18 cellular contexts compared by ENCODE assay signal in the genomic region with DNA sequence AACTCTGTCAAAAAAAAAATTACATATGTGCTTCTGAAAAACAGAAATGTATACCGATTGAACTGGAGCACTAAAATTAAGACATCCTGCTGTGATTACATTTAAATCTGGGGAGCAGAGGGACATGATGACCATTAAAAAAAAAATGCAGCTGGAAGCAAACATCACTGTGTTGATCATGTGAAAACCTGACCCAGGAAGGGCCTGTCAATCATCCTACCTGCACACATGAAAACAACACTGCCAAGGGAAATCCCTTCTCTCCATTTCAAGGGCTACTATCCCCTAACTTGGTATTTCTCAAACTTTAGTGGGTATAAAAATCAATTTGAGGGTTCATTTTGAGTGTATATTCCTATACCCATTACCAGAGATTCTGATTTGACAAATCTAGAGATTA.
A peak's percentile ranks its signal among the peaks of the same experiment; 100 is the strongest.
DNase-seq lines count a peak whose midpoint lies in the region; ATAC-seq, FAIRE-seq and TF ChIP-seq lines count a peak whose summit lies in the region.
"Had no signal": no experiment of that assay in that cellular context is flagged by ENCODE, and none has a peak within 500 bp of the region (broad histone marks: within the 10 kb centered on the region; RNA-seq: fewer than 3 reads in every experiment).

No MANE protein-coding gene starts in this region.

- no peak for DNase-seq in activated CD4-positive, alpha-beta T cell treated with anti-CD3 and anti-CD28 coated beads, Interleukin-2, amount 10 ng/mL, durations not matched to agents 24 days and 14 days
- DNase-seq in activated CD4-positive, alpha-beta T cell treated with anti-CD3 and anti-CD28 coated beads for 4 hours, result no peak
- DNase-seq in HPDE6-E6E7 (ENCODE audit: extremely low spot score), result peak; percentile 20
- peak; percentile 81 for DNase-seq in bronchial epithelial cell (ENCODE audit: low read depth)
- DNase-seq in neural progenitor cell (ENCODE audit: low spot score), result no peak
- DNase-seq: Calu3, GOT3, NCI-H1092, NCI-H1417 treated with DMSO at 0.1 percent for 48 hours, NCI-H1694 treated with DMSO at 0.1 percent for 48 hours, NCI-H2081, NCI-H2227 treated with DMSO at 0.1 percent for 48 hours, NCI-H526 treated with DMSO at 0.1 percent for 48 hours, PC-9, SHP77 had no signal

- peaks cover 2% of the 10 kb centered on the region for H3K27me3 Mint-ChIP-seq in activated CD4-positive, alpha-beta T cell treated with anti-CD3 and anti-CD28 coated beads, Interleukin-2, amount 10 ng/mL, durations not matched to agents 24 days and 14 days
- H3K27me3 Mint-ChIP-seq in neural progenitor cell (ENCODE audit: insufficient read depth, low read depth), result no peaks in the 10 kb centered on the region

- H3F3A ChIP-seq in neural progenitor cell (ENCODE audit: low read depth), result no peaks in the 10 kb centered on the region

- H3K79me2 ChIP-seq in neural progenitor cell (ENCODE audit: low read depth), result no peaks in the 10 kb centered on the region

- no peak for ATAC-seq in HG03571 (IDR thresholded peaks at IDR 0.05; ENCODE audit: unreplicated experiment)
- ATAC-seq in HG03097 (IDR thresholded peaks at IDR 0.05; ENCODE audit: low FRiP score, unreplicated experiment), result no peak

- no peak for FAIRE-seq in bronchial epithelial cell (lab: Jason Lieb, UNC)

- H3K36me3 ChIP-seq in bronchial epithelial cell (ENCODE audit: control insufficient read depth, insufficient read depth, low read length) (no peaks in the 10 kb centered on the region), neural progenitor cell (no peaks in the 10 kb centered on the region)
- H3K36me3 ChIP-seq: HAP-1 had no signal

- no peak overlapping the region for H3K4me2 ChIP-seq in neural progenitor cell
- H3K4me2 ChIP-seq: PC-9 had no signal

- H3K27ac Mint-ChIP-seq in activated CD4-positive, alpha-beta T cell treated with anti-CD3 and anti-CD28 coated beads, Interleukin-2, amount 10 ng/mL, durations not matched to agents 24 days and 14 days, result peak overlapping the region; percentile 2
- no peak overlapping the region for H3K27ac Mint-ChIP-seq in neural progenitor cell

- no peak overlapping the region for H3K4me3 Mint-ChIP-seq in activated CD4-positive, alpha-beta T cell treated with anti-CD3 and anti-CD28 coated beads, Interleukin-2, amount 10 ng/mL, durations not matched to agents 24 days and 14 days
- no peak overlapping the region for H3K4me3 Mint-ChIP-seq in neural progenitor cell

- H3K9me3 Mint-ChIP-seq in activated CD4-positive, alpha-beta T cell treated with anti-CD3 and anti-CD28 coated beads, Interleukin-2, amount 10 ng/mL, durations not matched to agents 24 days and 14 days, result peaks cover 13% of the 10 kb centered on the region
- no peaks in the 10 kb centered on the region for H3K9me3 Mint-ChIP-seq in neural progenitor cell

- H3K4me1 Mint-ChIP-seq in activated CD4-positive, alpha-beta T cell treated with anti-CD3 and anti-CD28 coated beads, Interleukin-2, amount 10 ng/mL, durations not matched to agents 24 days and 14 days, result peaks cover 2% of the 10 kb centered on the region
- no peaks in the 10 kb centered on the region for H3K4me1 Mint-ChIP-seq in neural progenitor cell

- H3K9ac ChIP-seq in neural progenitor cell, result no peak overlapping the region

- TF ChIP-seq CTCF in bronchial epithelial cell (IDR thresholded peaks at IDR 0.05; ENCODE audit: insufficient read depth, low read length, severe bottlenecking), result no peak
- no peak for TF ChIP-seq CTCF in neural progenitor cell (IDR thresholded peaks at IDR 0.05)

- no peaks in the 10 kb centered on the region for H4K20me1 ChIP-seq in neural progenitor cell (ENCODE audit: low read depth)

- peak overlapping the region; percentile 77 for H2AFZ ChIP-seq in neural progenitor cell (replicated peaks)
- H2AFZ ChIP-seq: PC-9 had no signal

- H3K36me3 Mint-ChIP-seq in activated CD4-positive, alpha-beta T cell treated with anti-CD3 and anti-CD28 coated beads, Interleukin-2, amount 10 ng/mL, durations not matched to agents 24 days and 14 days (ENCODE audit: low read depth), result no peaks in the 10 kb centered on the region
- no peaks in the 10 kb centered on the region for H3K36me3 Mint-ChIP-seq in neural progenitor cell

- H3K4me3 ChIP-seq in bronchial epithelial cell (ENCODE audit: low read depth, low read length), result no peak overlapping the region
- H3K4me3 ChIP-seq in neural progenitor cell, result no peak overlapping the region
- H3K4me3 ChIP-seq: HAP-1, PC-9 had no signal

- H3K27ac ChIP-seq in neural progenitor cell, result no peak overlapping the region
- H3K27ac ChIP-seq: PC-9 had no signal

- intact Hi-C loops in activated CD4-positive, alpha-beta T cell treated with anti-CD3 and anti-CD28 coated beads, Interleukin-2, amount 10 ng/mL, durations not matched to agents 24 days and 14 days (cut with micrococcal nuclease), result no loop called here

- no peaks in the 10 kb centered on the region for H3K27me3 ChIP-seq in bronchial epithelial cell (ENCODE audit: control insufficient read depth, insufficient read depth, low read length)
- no peaks in the 10 kb centered on the region for H3K27me3 ChIP-seq in neural progenitor cell

- no peaks in the 10 kb centered on the region for H3K4me1 ChIP-seq in neural progenitor cell
- H3K4me1 ChIP-seq: HAP-1 had no signal

- no peaks in the 10 kb centered on the region for H3K9me3 ChIP-seq in neural progenitor cell (ENCODE audit: low read depth)
- H3K9me3 ChIP-seq: HAP-1 had no signal

Comparison
In these comparisons a context has a peak if more than half of its experiments do, and no peak if none do; other contexts are left out.
1. DNase-seq: peak in HPDE6-E6E7 (single experiment) and bronchial epithelial cell (single experiment); none in activated CD4-positive, alpha-beta T cell treated with anti-CD3 and anti-CD28 coated beads, Interleukin-2, amount 10 ng/mL, durations not matched to agents 24 days and 14 days (single experiment), activated CD4-positive, alpha-beta T cell treated with anti-CD3 and anti-CD28 coated beads for 4 hours (0 of 2) and neural progenitor cell (single experiment).